Comparison of ENCODE assay signal across 8 cellular contexts in genomic region chrX:49041683-49042529, GRCh38. TPM values are rescaled to one million over a fixed set of nuclear protein-coding genes. Genes with fewer than 3 reads are reported as not detected.
DNase-seq lines count a peak whose midpoint lies in the region; ATAC-seq lines count a peak whose summit lies in the region.

No MANE protein-coding gene starts in this region.

- H3K9ac ChIP-seq in GM23248, result peak overlapping the region; percentile 99
- no peak overlapping the region for H3K9ac ChIP-seq in neuronal stem cell (ENCODE audit: low read depth, low read length, poor library complexity)

- H4K20me1 ChIP-seq in GM23248 (ENCODE audit: insufficient read depth), result no peaks in the 10 kb centered on the region

- no peaks in the 10 kb centered on the region for H3K36me3 ChIP-seq in GM23248 (ENCODE audit: low read depth)
- peaks cover 0 to 17% of the 10 kb centered on the region in 2 donors for H3K36me3 ChIP-seq in esophagus (ENCODE audit: control insufficient read depth in 2 of 2, insufficient read depth in 2 of 2, low read length in 1 of 2)
- peaks cover 19 to 26% of the 10 kb centered on the region in 2 donors for H3K36me3 ChIP-seq in neuronal stem cell (replicated peaks in 1 of 2; ENCODE audit: control insufficient read depth in 2 of 2, insufficient read depth in 2 of 2, low read length in 2 of 2)

- H3K4me1 ChIP-seq in GM23248 (ENCODE audit: insufficient read depth), result peaks cover 11% of the 10 kb centered on the region
- H3K4me1 ChIP-seq in esophagus (ENCODE audit: control insufficient read depth in 2 of 2, insufficient read depth in 2 of 2, low read length in 1 of 2), result peaks cover 0 to 5% of the 10 kb centered on the region in 2 donors
- peaks cover 8 to 17% of the 10 kb centered on the region in 2 donors for H3K4me1 ChIP-seq in neuronal stem cell (ENCODE audit: control insufficient read depth in 2 of 2, insufficient read depth in 1 of 2, low read depth in 1 of 2, low read length in 2 of 2)

- peaks cover 53% of the 10 kb centered on the region for H3K79me2 ChIP-seq in GM23248 (ENCODE audit: insufficient read depth)

- no peak overlapping the region for H4K91ac ChIP-seq in neuronal stem cell (ENCODE audit: low read depth, low read length, poor library complexity)

- H2BK5ac ChIP-seq in neuronal stem cell (ENCODE audit: low read length), result no peak overlapping the region

- peaks cover 26% of the 10 kb centered on the region; the same call in 1 of the 2 replicates for H3F3A ChIP-seq in GM23248 (ENCODE audit: insufficient read depth)

- no peak overlapping the region for H3K23ac ChIP-seq in neuronal stem cell (ENCODE audit: low read depth, low read length, poor library complexity)

- H2BK12ac ChIP-seq in neuronal stem cell (ENCODE audit: low read length), result no peak overlapping the region

- H2AFZ ChIP-seq in GM23248, result no peak overlapping the region
- H2AFZ ChIP-seq in neuronal stem cell (ENCODE audit: low read length), result peak overlapping the region; percentile 11

- no peak overlapping the region for H2AK5ac ChIP-seq in neuronal stem cell (ENCODE audit: low read depth, low read length)

- H4K8ac ChIP-seq in neuronal stem cell (ENCODE audit: low read depth, low read length), result no peak overlapping the region

- H3K4me3 ChIP-seq in GM23248, result peak overlapping the region; percentile 91
- peak overlapping the region; percentile 57 to 88 for H3K4me3 ChIP-seq in esophagus (ENCODE audit: low read depth in 1 of 2, low read length in 2 of 2)
- H3K4me3 ChIP-seq in neuronal stem cell (ENCODE audit: low read length in 2 of 2), result peak overlapping the region; percentile 70 to 95

- H3K9me2 ChIP-seq in GM23248 (ENCODE audit: insufficient read depth), result no peaks in the 10 kb centered on the region

- no peak overlapping the region for H3K4ac ChIP-seq in neuronal stem cell (ENCODE audit: low read length)

- DNase-seq in A172 (ENCODE audit: low spot score) (peak; percentile 74), GM23248 (peak; percentile 55), T1000 (lab: John Stamatoyannopoulos, UW) (peak; percentile 13), neuronal stem cell (ENCODE audit: low spot score) (no peak), germinal center (ENCODE audit: low spot score) (no peak)
- DNase-seq in stimulated activated naive CD4-positive, alpha-beta T cell treated with Interleukin-2 at 50 U/mL for 16 hours (lab: John Stamatoyannopoulos, UW), result no peak

- H3K9me3 ChIP-seq in GM23248 (ENCODE audit: low read depth), result no peaks in the 10 kb centered on the region
- H3K9me3 ChIP-seq in esophagus (ENCODE audit: control insufficient read depth in 2 of 2, insufficient read depth in 1 of 2, low read depth in 1 of 2, low read length in 1 of 2), result no peaks in the 10 kb centered on the region
- H3K9me3 ChIP-seq in neuronal stem cell (replicated peaks in 1 of 2; ENCODE audit: control insufficient read depth in 2 of 2, insufficient read depth in 1 of 2, low read depth in 1 of 2, low read length in 2 of 2), result no peaks in the 10 kb centered on the region

- H3K14ac ChIP-seq in neuronal stem cell (ENCODE audit: low read length), result no peak overlapping the region

- H2BK120ac ChIP-seq in neuronal stem cell (ENCODE audit: low read depth, low read length), result no peak overlapping the region

- WGBS in GM23248 (ENCODE audit: low coverage in 1 of 2, low lambda C conversion rate in 2 of 2, missing lambda C conversion rate in 2 of 2), 2 experiments, result 0 to 5% methylated on average over 9 of the region's 11 CpGs
- WGBS in esophagus, 2 donors, result 6 to 26% methylated on average over 11 of the region's 11 CpGs
- WGBS in neuronal stem cell (ENCODE audit: extremely low coverage in 2 of 2, insufficient read length in 2 of 2, insufficient replicate concordance in 1 of 2), 2 donors, result no CpG with 5 or more reads among the region's 11 CpGs

- no peaks in the 10 kb centered on the region for H3K27me3 ChIP-seq in GM23248 (replicated peaks; ENCODE audit: insufficient read depth)
- H3K27me3 ChIP-seq in esophagus (ENCODE audit: control insufficient read depth in 1 of 2, insufficient read depth in 2 of 2, low read length in 2 of 2), result no peaks in the 10 kb centered on the region
- no peaks in the 10 kb centered on the region for H3K27me3 ChIP-seq in neuronal stem cell (ENCODE audit: control insufficient read depth in 3 of 3, insufficient read depth in 3 of 3, low read depth in 1 of 3, low read length in 3 of 3)

- H3K27ac ChIP-seq in GM23248, result peak overlapping the region; percentile 91
- peak overlapping the region; percentile 96 to 97 for H3K27ac ChIP-seq in esophagus (ENCODE audit: low read depth in 2 of 2, low read length in 1 of 2)
- H3K27ac ChIP-seq in neuronal stem cell (replicated peaks; ENCODE audit: low read length), result peak overlapping the region; percentile 45

- H3K79me1 ChIP-seq in neuronal stem cell (ENCODE audit: low read depth, low read length), result peaks cover 2% of the 10 kb centered on the region

- H3K18ac ChIP-seq in neuronal stem cell (ENCODE audit: low read length), result no peak overlapping the region

- no peak overlapping the region for H2BK15ac ChIP-seq in neuronal stem cell (ENCODE audit: low read length)

- H3K4me2 ChIP-seq in GM23248 (ENCODE audit: unreplicated experiment) (peak overlapping the region; percentile 91), neuronal stem cell (ENCODE audit: insufficient read depth, low read length, poor library complexity, severe bottlenecking) (peak overlapping the region; percentile 57)

- in situ Hi-C loops in GM23248 (cut with MboI), result loop anchor here (25.0 kb wide), 1 partner anchor 105 kb away; no protein-coding TSS in a partner anchor

- ATAC-seq in GM21619 (IDR thresholded peaks at IDR 0.05; ENCODE audit: unreplicated experiment), result no peak

RNA-seq across cellular contexts. Expression of gene TFE3, which starts 1.3 kb away (rescaled TPM):
- 49.8 and 64.1 TPM in 2 replicates for total RNA-seq in A172 (2014; rRNA removed; shearing (Covaris generic))
- total RNA-seq in GM23248 (2014; rRNA removed; shearing (Covaris generic)), result 72.5 and 85.6 TPM in 2 replicates
- 53.0 and 57.3 TPM in 2 replicates for polyA plus RNA-seq in GM23248 (2016; fragmentation: Nextera tagmentation; extraction: Ambion mirVana)
- 10 to 100 TPM; 20.5 to 20.9 TPM for polyA plus RNA-seq in esophagus
- 25.5 TPM for polyA plus RNA-seq in neuronal stem cell (2013, experiment 1 of 2)
- polyA plus RNA-seq in neuronal stem cell (2013, experiment 2 of 2), result 25.7 TPM

RNA-seq across cellular contexts. Expression of gene CCDC120, which starts 16.9 kb away (rescaled TPM):
- 0.14 TPM in 1 of 2 replicates, not detected in the other for total RNA-seq in A172 (2014; rRNA removed; shearing (Covaris generic))
- 0.22 TPM in 1 of 2 replicates, not detected in the other for total RNA-seq in GM23248 (2014; rRNA removed; shearing (Covaris generic))
- polyA plus RNA-seq in GM23248 (2016; fragmentation: Nextera tagmentation; extraction: Ambion mirVana) (0.94 and 1.3 TPM in 2 replicates), esophagus (10 to 100 TPM; 23.1 to 27.9 TPM)
- 5.3 TPM for polyA plus RNA-seq in neuronal stem cell (2013, experiment 1 of 2)
- polyA plus RNA-seq in neuronal stem cell (2013, experiment 2 of 2), result 5.6 TPM

RNA-seq across cellular contexts. Expression of gene PRAF2, which starts 31.9 kb away (rescaled TPM):
- 11.7 and 12.6 TPM in 2 replicates for total RNA-seq in A172 (2014; rRNA removed; shearing (Covaris generic))
- 17.5 and 24.6 TPM in 2 replicates for total RNA-seq in GM23248 (2014; rRNA removed; shearing (Covaris generic))
- polyA plus RNA-seq in GM23248 (2016; fragmentation: Nextera tagmentation; extraction: Ambion mirVana) (141 and 143 TPM in 2 replicates), esophagus (1 to 10 TPM; 7.2 to 7.8 TPM)
- polyA plus RNA-seq in neuronal stem cell (2013, experiment 1 of 2), result 91.4 TPM
- 93.5 TPM for polyA plus RNA-seq in neuronal stem cell (2013, experiment 2 of 2)

RNA-seq across cellular contexts. Expression of gene WDR45, which starts 37.8 kb away (rescaled TPM):
- 47.5 and 64.6 TPM in 2 replicates for total RNA-seq in A172 (2014; rRNA removed; shearing (Covaris generic))
- total RNA-seq in GM23248 (2014; rRNA removed; shearing (Covaris generic)), result 78.5 and 91.9 TPM in 2 replicates
- 101 and 103 TPM in 2 replicates for polyA plus RNA-seq in GM23248 (2016; fragmentation: Nextera tagmentation; extraction: Ambion mirVana)
- polyA plus RNA-seq in esophagus, result 10 to 100 TPM; 45.1 to 55.6 TPM
- polyA plus RNA-seq in neuronal stem cell (2013, experiment 1 of 2), result 17.0 TPM
- 16.8 TPM for polyA plus RNA-seq in neuronal stem cell (2013, experiment 2 of 2)

RNA-seq across cellular contexts. Expression of gene GRIPAP1, which starts 39.8 kb away (rescaled TPM):
- 15.9 and 18.3 TPM in 2 replicates for total RNA-seq in A172 (2014; rRNA removed; shearing (Covaris generic))
- 16.5 and 31.6 TPM in 2 replicates for total RNA-seq in GM23248 (2014; rRNA removed; shearing (Covaris generic))
- polyA plus RNA-seq in GM23248 (2016; fragmentation: Nextera tagmentation; extraction: Ambion mirVana) (16.5 and 21.8 TPM in 2 replicates), esophagus (10 to 100 TPM; 18.5 to 22.8 TPM)
- 22.5 TPM for polyA plus RNA-seq in neuronal stem cell (2013, experiment 1 of 2)
- polyA plus RNA-seq in neuronal stem cell (2013, experiment 2 of 2), result 21.8 TPM

Comparison
In these comparisons a context has a peak if more than half of its experiments do, and no peak if none do; other contexts are left out.
1. DNase-seq: peak in A172 (single experiment), GM23248 (single experiment) and T1000 (single experiment); none in neuronal stem cell (single experiment), stimulated activated naive CD4-positive, alpha-beta T cell treated with Interleukin-2 at 50 U/mL for 16 hours (single experiment) and germinal center (single experiment).
2. H3K27ac ChIP-seq: peak in every context shown above with its lines; median percentile 96 in esophagus; 91 in GM23248; 45 in neuronal stem cell.
3. Peak in every context shown above with its lines, with median percentiles within 50 percentile points of each other: H3K4me3 ChIP-seq.